ENCODE assay signal across 22 cellular contexts in the genomic region with DNA sequence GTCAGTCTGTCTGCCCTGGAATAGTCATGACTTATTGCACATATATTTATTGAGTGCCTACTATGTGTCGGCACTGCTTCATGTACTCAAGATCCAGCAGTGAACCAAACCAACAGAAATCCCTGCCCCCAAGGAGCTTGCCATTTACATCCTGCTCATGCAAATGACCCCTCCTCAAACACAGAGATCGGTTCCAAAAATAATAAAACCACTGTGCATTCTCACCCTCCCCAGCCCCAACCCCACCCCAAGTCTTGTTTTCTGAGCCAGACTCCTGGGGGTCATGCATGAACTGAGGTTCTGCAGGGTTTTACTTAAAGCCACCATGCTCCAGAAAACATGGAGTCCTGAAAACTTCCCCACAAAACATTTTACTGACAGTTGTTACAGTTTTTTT.
DNase-seq lines count a peak whose midpoint lies in the region; ATAC-seq, FAIRE-seq and TF ChIP-seq lines count a peak whose summit lies in the region.
"Had no signal": no experiment of that assay in that cellular context is flagged by ENCODE, and none has a peak within 500 bp of the region (broad histone marks: within the 10 kb centered on the region; RNA-seq: fewer than 3 reads in every experiment).

No MANE protein-coding gene starts in this region.

- H3K4me1 Mint-ChIP-seq in endothelial cell (ENCODE audit: unreplicated experiment) (peaks cover 40% of the 10 kb centered on the region), mesothelial cell of epicardium (peaks cover 9% of the 10 kb centered on the region)
- H3K4me1 Mint-ChIP-seq: activated CD4-positive, alpha-beta T cell treated with anti-CD3 and anti-CD28 coated beads, Interleukin-2, amount 10 ng/mL, durations not matched to agents 7 days and 5 days; activated naive CD8-positive, alpha-beta T cell treated with anti-CD3 and anti-CD28 coated beads, Interleukin-2, amount 50 U/mL, for 24 hours had no signal

- no peaks in the 10 kb centered on the region for H3K27me3 ChIP-seq in rectal smooth muscle tissue (ENCODE audit: control insufficient read depth, insufficient read depth, low read length)
- H3K27me3 ChIP-seq: colonic mucosa, pancreas, tibial nerve had no signal

- H3K4me3 Mint-ChIP-seq in endothelial cell (ENCODE audit: unreplicated experiment) (no peak overlapping the region), mesothelial cell of epicardium (no peak overlapping the region)
- H3K4me3 Mint-ChIP-seq: activated CD4-positive, alpha-beta T cell treated with anti-CD3 and anti-CD28 coated beads, Interleukin-2, amount 10 ng/mL, durations not matched to agents 7 days and 5 days; activated naive CD8-positive, alpha-beta T cell treated with anti-CD3 and anti-CD28 coated beads, Interleukin-2, amount 50 U/mL, for 24 hours; naive thymus-derived CD4-positive, alpha-beta T cell; stimulated activated memory B cell treated with anti-CD40 and anti-IgM and Interleukin-4, amounts not matched to agents 10 μg/mL and 1 μg/mL and 100 μg/mL, for 72 hours; T-helper 1 cell treated with Interleukin-12 subunit alpha and Interleukin-12 subunit beta and Interleukin-4 antibody, amounts not matched to agents 30 μg/mL and 1 μg/mL, for 36 hours had no signal

- DNase-seq in GM12892 (ENCODE audit: insufficient read length) (no peak), endothelial cell (ENCODE audit: low spot score) (no peak), GM13977 (ENCODE audit: low spot score) (no peak), mesothelial cell of epicardium (ENCODE audit: low spot score in 2 of 2, unreplicated experiment in 2 of 2) (no peak), NCI-H774 (lab: John Stamatoyannopoulos, UW) (no peak)
- no peak for DNase-seq in stimulated activated naive CD8-positive, alpha-beta T cell treated with anti-CD3 and anti-CD28 coated beads, Interleukin-15, Interleukin-2, amounts not matched to agents 100 U/mL and 50 U/mL, for 24 hours
- DNase-seq: activated CD4-positive, alpha-beta T cell treated with anti-CD3 and anti-CD28 coated beads, Interleukin-2, amount 10 ng/mL, durations not matched to agents 7 days and 5 days; activated CD8-positive, alpha-beta memory T cell treated with anti-CD3 and anti-CD28 coated beads, Interleukin-2, amount 50 U/mL, for 48 hours; activated effector memory CD4-positive, alpha-beta T cell treated with anti-CD3 and anti-CD28 coated beads, Interleukin-2, amount 50 U/mL, for 16 hours; activated naive CD8-positive, alpha-beta T cell treated with anti-CD3 and anti-CD28 coated beads, Interleukin-2, amount 50 U/mL, for 24 hours; colonic mucosa; naive thymus-derived CD4-positive, alpha-beta T cell; NCI-H748 treated with DMSO at 0.1 percent for 48 hours; pancreas; SIG-M5; stimulated activated CD4-positive, alpha-beta T cell treated with anti-CD3 and anti-CD28 coated beads, Interleukin-1b, Interleukin-23, amount 100 ng/mL, for 48 hours had no signal

- H3K27me3 Mint-ChIP-seq in endothelial cell (ENCODE audit: unreplicated experiment) = peaks cover 6% of the 10 kb centered on the region
- peaks cover 14% of the 10 kb centered on the region for H3K27me3 Mint-ChIP-seq in mesothelial cell of epicardium (ENCODE audit: low read depth)

- peak; percentile 33 for ATAC-seq in HG02870 (IDR thresholded peaks at IDR 0.05; ENCODE audit: unreplicated experiment)
- ATAC-seq in stimulated activated naive CD8-positive, alpha-beta T cell treated with anti-CD3 and anti-CD28 coated beads, Interleukin-15, Interleukin-2, amounts not matched to agents 100 U/mL and 50 U/mL, for 24 hours = no peak
- ATAC-seq: activated naive CD8-positive, alpha-beta T cell treated with anti-CD3 and anti-CD28 coated beads, Interleukin-2, amount 50 U/mL, for 24 hours; naive thymus-derived CD4-positive, alpha-beta T cell; pancreas; stimulated activated memory B cell treated with anti-CD40 and anti-IgM and Interleukin-4, amounts not matched to agents 10 μg/mL and 1 μg/mL and 100 μg/mL, for 72 hours had no signal

- H3K27ac Mint-ChIP-seq in endothelial cell (ENCODE audit: unreplicated experiment) (peak overlapping the region; percentile 68), mesothelial cell of epicardium (no peak overlapping the region)
- H3K27ac Mint-ChIP-seq: activated CD4-positive, alpha-beta T cell treated with anti-CD3 and anti-CD28 coated beads, Interleukin-2, amount 10 ng/mL, durations not matched to agents 7 days and 5 days; activated naive CD8-positive, alpha-beta T cell treated with anti-CD3 and anti-CD28 coated beads, Interleukin-2, amount 50 U/mL, for 24 hours; naive thymus-derived CD4-positive, alpha-beta T cell; stimulated activated memory B cell treated with anti-CD40 and anti-IgM and Interleukin-4, amounts not matched to agents 10 μg/mL and 1 μg/mL and 100 μg/mL, for 72 hours; T-helper 1 cell treated with Interleukin-12 subunit alpha and Interleukin-12 subunit beta and Interleukin-4 antibody, amounts not matched to agents 30 μg/mL and 1 μg/mL, for 36 hours had no signal

- peak; percentile 85 for FAIRE-seq in GM12892 (lab: Jason Lieb, UNC)
- FAIRE-seq: islet of Langerhans, pancreas had no signal

- peak overlapping the region; percentile 52 for H3K27ac ChIP-seq in rectal smooth muscle tissue (ENCODE audit: low read depth, low read length)
- H3K27ac ChIP-seq: colonic mucosa, pancreas had no signal

- no peak for TF ChIP-seq POLR2A in GM12892 (IDR thresholded peaks at IDR 0.05; ENCODE audit: low read depth, low read length)

- H3K9ac ChIP-seq in rectal smooth muscle tissue (ENCODE audit: low read length) = no peak overlapping the region

- H3K4me1 ChIP-seq in rectal smooth muscle tissue (ENCODE audit: control insufficient read depth, insufficient read depth, low read length) = peaks cover 36% of the 10 kb centered on the region
- H3K4me1 ChIP-seq: colonic mucosa, pancreas had no signal

- no peak overlapping the region for H3K4me3 ChIP-seq in rectal smooth muscle tissue (ENCODE audit: low read length)
- H3K4me3 ChIP-seq: colonic mucosa, pancreas, tibial nerve had no signal

- TF ChIP-seq CTCF in endothelial cell (IDR thresholded peaks at IDR 0.05; ENCODE audit: unreplicated experiment) = no peak
- TF ChIP-seq CTCF in GM13977 (IDR thresholded peaks at IDR 0.05; ENCODE audit: extremely low read depth, insufficient read depth, missing control alignments) = no peak
- TF ChIP-seq CTCF in mesothelial cell of epicardium (IDR thresholded peaks at IDR 0.05; ENCODE audit: unreplicated experiment) = no peak

- H3K9me3 Mint-ChIP-seq in endothelial cell (ENCODE audit: unreplicated experiment) (no peaks in the 10 kb centered on the region), mesothelial cell of epicardium (no peaks in the 10 kb centered on the region)
- H3K9me3 Mint-ChIP-seq: activated CD4-positive, alpha-beta T cell treated with anti-CD3 and anti-CD28 coated beads, Interleukin-2, amount 10 ng/mL, durations not matched to agents 7 days and 5 days; activated naive CD8-positive, alpha-beta T cell treated with anti-CD3 and anti-CD28 coated beads, Interleukin-2, amount 50 U/mL, for 24 hours; naive thymus-derived CD4-positive, alpha-beta T cell; stimulated activated memory B cell treated with anti-CD40 and anti-IgM and Interleukin-4, amounts not matched to agents 10 μg/mL and 1 μg/mL and 100 μg/mL, for 72 hours; T-helper 1 cell treated with Interleukin-12 subunit alpha and Interleukin-12 subunit beta and Interleukin-4 antibody, amounts not matched to agents 30 μg/mL and 1 μg/mL, for 36 hours had no signal

- in situ Hi-C loops in GM13977 (cut with MboI; ENCODE audit: low pct_unique_long_range_greater_than_20kb, low sequenced_read_pairs, unreplicated experiment) = loop anchor here (25.0 kb wide), 1 partner anchor 343 kb away; no protein-coding TSS in a partner anchor

- H3K36me3 Mint-ChIP-seq in endothelial cell (ENCODE audit: low read depth, unreplicated experiment) (peaks cover 4% of the 10 kb centered on the region), mesothelial cell of epicardium (no peaks in the 10 kb centered on the region)
- H3K36me3 Mint-ChIP-seq: stimulated activated memory B cell treated with anti-CD40 and anti-IgM and Interleukin-4, amounts not matched to agents 10 μg/mL and 1 μg/mL and 100 μg/mL, for 72 hours had no signal

- H3K36me3 ChIP-seq in rectal smooth muscle tissue (ENCODE audit: control insufficient read depth, insufficient read depth, low read length) = no peaks in the 10 kb centered on the region
- H3K36me3 ChIP-seq: colonic mucosa, pancreas, tibial nerve had no signal
